8 cellular contexts compared by ENCODE assay signal in genomic region chr3:183448369-183449128, GRCh38. TPM values are rescaled to one million over a fixed set of nuclear protein-coding genes. Genes with fewer than 3 reads are reported as not detected.
DNase-seq lines count a peak whose midpoint lies in the region; ATAC-seq, FAIRE-seq and TF ChIP-seq lines count a peak whose summit lies in the region.

No MANE protein-coding gene starts in this region.

- no TSS peak for BruUV-seq in endothelial cell of umbilical vein (replicated peaks; lab: Mats Ljungman, UMichigan)

- H3K27me3 Mint-ChIP-seq in CD8-positive, alpha-beta T cell (ENCODE audit: low read depth): no peaks in the 10 kb centered on the region
- peaks cover 7% of the 10 kb centered on the region for H3K27me3 Mint-ChIP-seq in osteocyte (ENCODE audit: unreplicated experiment)

- H3K27ac ChIP-seq in CD8-positive, alpha-beta T cell (ENCODE audit: low read depth, low read length): no peak overlapping the region
- H3K27ac ChIP-seq in Peyer's patch (no peak overlapping the region), endothelial cell of umbilical vein (ENCODE audit: insufficient read depth, low read depth, low read length) (no peak overlapping the region)

- POLR2A ChIA-PET in CD8-positive, alpha-beta T cell (lab: Charles Lee): interaction anchor here (1.4 kb wide), 1 partner anchor 187 kb away, joined by 4 read pairs; the partner anchor contains the start of gene KLHL24
- POLR2A ChIA-PET in endothelial cell of umbilical vein (lab: Charles Lee): interaction anchor here (0.6 kb wide), 1 partner anchor 872 kb away, joined by 3 read pairs; no protein-coding TSS in a partner anchor

- ATAC-seq in CD8-positive, alpha-beta T cell: no peak
- no peak for ATAC-seq in HG02973 (IDR thresholded peaks at IDR 0.05; ENCODE audit: unreplicated experiment)

- H3K4me3 ChIP-seq in CD8-positive, alpha-beta T cell (ENCODE audit: low read depth, low read length): peak overlapping the region; percentile 66
- H3K4me3 ChIP-seq in Peyer's patch (peak overlapping the region; percentile 72 to 80 (median 76)), endothelial cell of umbilical vein (replicated peaks in 1 of 3; ENCODE audit: insufficient read depth in 1 of 3, low read depth in 1 of 3, low read length in 3 of 3) (peak overlapping the region in 2 of 3 experiments; percentile 78 to 81)

- peaks cover 22% of the 10 kb centered on the region for H3K4me1 Mint-ChIP-seq in CD8-positive, alpha-beta T cell (ENCODE audit: low read depth)
- peaks cover 31% of the 10 kb centered on the region for H3K4me1 Mint-ChIP-seq in osteocyte (ENCODE audit: unreplicated experiment)

- no peak for FAIRE-seq in endothelial cell of umbilical vein (lab: Jason Lieb, UNC)

- intact Hi-C loops in CD8-positive, alpha-beta T cell (cut with DNase I, micrococcal nuclease): loop anchor here in 1 of 2 experiments (5.0 kb wide), 1 partner anchor 189 kb away; the partner anchor contains the start of gene KLHL24
- intact Hi-C loops in endothelial cell of umbilical vein (cut with micrococcal nuclease): no loop called here

- TF ChIP-seq POLR2A in Peyer's patch (IDR thresholded peaks at IDR 0.05) (no peak), endothelial cell of umbilical vein (IDR thresholded peaks at IDR 0.05; ENCODE audit: low read depth, low read length) (no peak)

- no peaks in the 10 kb centered on the region for H3K79me2 ChIP-seq in endothelial cell of umbilical vein (ENCODE audit: control insufficient read depth, insufficient read depth, low read length)

- no peaks in the 10 kb centered on the region for H3K27me3 ChIP-seq in CD8-positive, alpha-beta T cell (ENCODE audit: insufficient read depth, low read length)
- no peaks in the 10 kb centered on the region for H3K27me3 ChIP-seq in Peyer's patch
- H3K27me3 ChIP-seq in endothelial cell of umbilical vein (ENCODE audit: control insufficient read depth in 2 of 2, insufficient read depth in 2 of 2, low read length in 2 of 2): no peaks in the 10 kb centered on the region

- no peak for DNase-seq in CD8-positive, alpha-beta T cell
- DNase-seq in Peyer's patch (no peak), endothelial cell of umbilical vein (ENCODE audit: low read depth, low spot score) (no peak), osteocyte (ENCODE audit: extremely low spot score, unreplicated experiment) (no peak), GM13977 (ENCODE audit: low spot score) (no peak), NCI-H1092 treated with DMSO at 0.1 percent for 48 hours (lab: John Stamatoyannopoulos, UW) (no peak)
- no peak for DNase-seq in effector CD8-positive, alpha-beta T cell (lab: John Stamatoyannopoulos, UW)

- H3K4me1 ChIP-seq in CD8-positive, alpha-beta T cell (ENCODE audit: insufficient read depth, low read length): peaks cover 12% of the 10 kb centered on the region
- peaks cover 0 to 17% (median 3%) of the 10 kb centered on the region in 4 donors for H3K4me1 ChIP-seq in Peyer's patch
- peaks cover 17% of the 10 kb centered on the region for H3K4me1 ChIP-seq in endothelial cell of umbilical vein (ENCODE audit: control insufficient read depth, extremely low read depth, insufficient read depth, low read length)

- H3K36me3 Mint-ChIP-seq in CD8-positive, alpha-beta T cell: peaks cover 10% of the 10 kb centered on the region
- peaks cover 8% of the 10 kb centered on the region for H3K36me3 Mint-ChIP-seq in osteocyte (ENCODE audit: unreplicated experiment)

- H3K9me1 ChIP-seq in endothelial cell of umbilical vein (replicated peaks; ENCODE audit: control insufficient read depth, extremely low read depth, insufficient read depth, low read length): no peaks in the 10 kb centered on the region

- peak overlapping the region; percentile 20 for H3K9ac ChIP-seq in endothelial cell of umbilical vein (replicated peaks; ENCODE audit: extremely low read depth, insufficient read depth, low read length)

- no peak overlapping the region for H2AFZ ChIP-seq in endothelial cell of umbilical vein (ENCODE audit: low read depth, low read length)

- H3K9me3 ChIP-seq in CD8-positive, alpha-beta T cell (ENCODE audit: low read length): no peaks in the 10 kb centered on the region
- H3K9me3 ChIP-seq in Peyer's patch (peaks cover 0 to 4% (median 0%) of the 10 kb centered on the region in 4 donors), endothelial cell of umbilical vein (replicated peaks; ENCODE audit: control insufficient read depth, insufficient read depth, low read length) (peaks cover under 1% of the 10 kb centered on the region)

- H3K27ac Mint-ChIP-seq in CD8-positive, alpha-beta T cell: no peak overlapping the region
- peak overlapping the region; percentile 2 for H3K27ac Mint-ChIP-seq in osteocyte (ENCODE audit: unreplicated experiment)

- peak overlapping the region; percentile 78 for H3K4me2 ChIP-seq in endothelial cell of umbilical vein (ENCODE audit: insufficient read depth, low read length)

- no peak for TF ChIP-seq CTCF in CD8-positive, alpha-beta T cell (IDR thresholded peaks at IDR 0.05)
- no peak for TF ChIP-seq CTCF in Peyer's patch (IDR thresholded peaks at IDR 0.05)
- TF ChIP-seq CTCF in endothelial cell of umbilical vein (IDR thresholded peaks at IDR 0.05; ENCODE audit: extremely low read depth in 1 of 2, insufficient read depth in 1 of 2, low read depth in 1 of 2, low read length in 2 of 2): no peak
- TF ChIP-seq CTCF in osteocyte (IDR thresholded peaks at IDR 0.05): no peak
- no peak for TF ChIP-seq CTCF in GM13977 (IDR thresholded peaks at IDR 0.05; ENCODE audit: extremely low read depth, insufficient read depth, missing control alignments)

- peaks cover 8% of the 10 kb centered on the region for H3K9me3 Mint-ChIP-seq in CD8-positive, alpha-beta T cell
- H3K9me3 Mint-ChIP-seq in osteocyte (ENCODE audit: unreplicated experiment): peaks cover 9% of the 10 kb centered on the region

- in situ Hi-C loops in GM13977 (cut with MboI; ENCODE audit: low pct_unique_long_range_greater_than_20kb, low sequenced_read_pairs, unreplicated experiment): no loop called here

- H3K4me3 Mint-ChIP-seq in CD8-positive, alpha-beta T cell: peak overlapping the region; percentile 97
- peak overlapping the region; percentile 97 for H3K4me3 Mint-ChIP-seq in osteocyte (ENCODE audit: unreplicated experiment)

- dilution Hi-C loops in endothelial cell of umbilical vein (cut with MboI; ENCODE audit: extremely low pct_ligation_motif_present, low sequenced_read_pairs): no loop called here

- CTCF ChIA-PET in CD8-positive, alpha-beta T cell (lab: Charles Lee): no interaction called here
- CTCF ChIA-PET in endothelial cell of umbilical vein (lab: Charles Lee): interaction anchor here (1.2 to 2.2 kb wide), 4 partner anchors 11 to 319 kb away, joined by 6 to 9 read pairs (median 6); no protein-coding TSS in a partner anchor

- H3K36me3 ChIP-seq in CD8-positive, alpha-beta T cell (ENCODE audit: insufficient read depth, low read length): no peaks in the 10 kb centered on the region
- H3K36me3 ChIP-seq in Peyer's patch (peaks cover 0 to 9% (median 0%) of the 10 kb centered on the region in 3 donors), endothelial cell of umbilical vein (ENCODE audit: control insufficient read depth in 2 of 2, extremely low read depth in 1 of 2, insufficient read depth in 2 of 2, low read length in 2 of 2) (no peaks in the 10 kb centered on the region)

- no peaks in the 10 kb centered on the region for H4K20me1 ChIP-seq in endothelial cell of umbilical vein (replicated peaks; ENCODE audit: control insufficient read depth, extremely low read depth, insufficient read depth, low read length)

TF ChIP-seq in endothelial cell of umbilical vein, 7 proteins besides CTCF, POLR2A, EP300 and RAD21:
- TF ChIP-seq EZH2 (IDR thresholded peaks at IDR 0.05; ENCODE audit: borderline replicate concordance, low read depth, low read length, severe bottlenecking): no peak
- no peak for TF ChIP-seq FOS (IDR thresholded peaks at IDR 0.05; ENCODE audit: borderline replicate concordance, insufficient read depth, low read length)
- no peak for TF ChIP-seq MYC (IDR thresholded peaks at IDR 0.05; ENCODE audit: low read depth, low read length)
- no peak for TF ChIP-seq JUN (IDR thresholded peaks at IDR 0.05; ENCODE audit: borderline replicate concordance, insufficient read depth, insufficient read length, low read depth)
- no peak for TF ChIP-seq POLR2AphosphoS5 (IDR thresholded peaks at IDR 0.05; ENCODE audit: insufficient read depth, low read depth, low read length)
- TF ChIP-seq GATA2 (IDR thresholded peaks at IDR 0.05; ENCODE audit: insufficient read depth, insufficient read length, low read depth, low read length): no peak
- no peak for TF ChIP-seq MAX (IDR thresholded peaks at IDR 0.05; ENCODE audit: insufficient read depth, insufficient read length)

RNA-seq across cellular contexts. Expression of gene MCF2L2, which starts 20.1 kb away (rescaled TPM):
- total RNA-seq in CD8-positive, alpha-beta T cell: 1 to 10 TPM; 5.0 to 5.8 TPM
- 10 to 100 TPM in 1 of 4 donors, 1 to 10 TPM in 2, under 1 TPM in 1; 0.67 to 12.4 (median 1.1) TPM for total RNA-seq in Peyer's patch
- total RNA-seq in endothelial cell of umbilical vein: 0.99 and 1.1 TPM in 2 replicates
- 0.15 and 0.41 TPM in 2 replicates for polyA plus RNA-seq in endothelial cell of umbilical vein
- 0.08 and 0.13 TPM in 2 replicates for polyA plus RNA-seq in endothelial cell of umbilical vein (2011; cell fraction: cytosol; rRNA removed)
- 0.39 and 0.95 TPM in 2 replicates for polyA plus RNA-seq in endothelial cell of umbilical vein (2011; cell fraction: nucleus; rRNA removed)
- 0.97 and 1.0 TPM in 2 replicates for polyA plus RNA-seq in endothelial cell of umbilical vein (2012)
- polyA minus RNA-seq in endothelial cell of umbilical vein: 0.25 and 0.85 TPM in 2 replicates
- not detected for polyA minus RNA-seq in endothelial cell of umbilical vein (2011; cell fraction: cytosol; rRNA and poly(A)+ RNA removed)
- 0.87 and 1.4 TPM in 2 replicates for polyA minus RNA-seq in endothelial cell of umbilical vein (2011; cell fraction: nucleus; rRNA and poly(A)+ RNA removed)
- total RNA-seq in osteocyte: 1.7 and 2.4 TPM in 2 replicates
